Comparison of ENCODE assay signal across 31 cellular contexts in genomic region chr2:19806131-19806530, GRCh38.
"Had no signal": no experiment of that assay in that cellular context is flagged by ENCODE, and none has a peak within 500 bp of the region (broad histone marks: within the 10 kb centered on the region; RNA-seq: fewer than 3 reads in every experiment).

No MANE protein-coding gene starts in this region.

- H3K4me3 Mint-ChIP-seq: activated CD8-positive, alpha-beta T cell treated with anti-CD3 and anti-CD28 coated beads, Interleukin-2, amount 10 ng/mL, durations not matched to agents 7 days and 5 days; activated naive CD8-positive, alpha-beta T cell; brain; dendritic cell treated with granulocyte-macrophage colony-stimulating factor and Interleukin-4, amounts not matched to agents 40 ng/mL and 50 ng/mL, for 4 days; naive B cell; nephron progenitor cell; stimulated activated memory B cell treated with anti-CD40 and anti-IgM and Interleukin-4, amounts not matched to agents 10 μg/mL and 1 μg/mL and 100 μg/mL, for 72 hours; stimulated activated naive CD8-positive, alpha-beta T cell treated with anti-CD3 and anti-CD28 coated beads, Interleukin-15, amount 100 ng/mL, for 72 hours; T-helper 1 cell treated with Interleukin-12 subunit alpha and Interleukin-12 subunit beta and Interleukin-4 antibody, amounts not matched to agents 30 μg/mL and 1 μg/mL, for 36 hours had no signal

- ATAC-seq: activated CD8-positive, alpha-beta T cell treated with anti-CD3 and anti-CD28 coated beads, Interleukin-2, amount 10 ng/mL, durations not matched to agents 7 days and 5 days; pancreas; stimulated activated memory B cell treated with anti-CD40 and anti-IgM and Interleukin-4, amounts not matched to agents 10 μg/mL and 1 μg/mL and 100 μg/mL, for 72 hours had no signal

- H3K36me3 ChIP-seq: esophagus squamous epithelium, left ventricle myocardium inferior, pancreas, prostate gland, sigmoid colon, thyroid gland had no signal

- H3K4me3 ChIP-seq: esophagus squamous epithelium, left ventricle myocardium inferior, pancreas, prostate gland, sigmoid colon, thyroid gland had no signal

- H3K4me1 Mint-ChIP-seq: naive B cell; stimulated activated naive CD8-positive, alpha-beta T cell treated with anti-CD3 and anti-CD28 coated beads, Interleukin-15, amount 100 ng/mL, for 72 hours had no signal

- H3K27me3 Mint-ChIP-seq: stimulated activated naive CD8-positive, alpha-beta T cell treated with anti-CD3 and anti-CD28 coated beads, Interleukin-15, amount 100 ng/mL, for 72 hours had no signal

- H3K36me3 Mint-ChIP-seq: activated naive CD8-positive, alpha-beta T cell; brain; naive B cell; stimulated activated memory B cell treated with anti-CD40 and anti-IgM and Interleukin-4, amounts not matched to agents 10 μg/mL and 1 μg/mL and 100 μg/mL, for 72 hours had no signal

- H3K27ac Mint-ChIP-seq: activated CD8-positive, alpha-beta T cell treated with anti-CD3 and anti-CD28 coated beads, Interleukin-2, amount 10 ng/mL, durations not matched to agents 7 days and 5 days; activated naive CD8-positive, alpha-beta T cell; brain; dendritic cell treated with granulocyte-macrophage colony-stimulating factor and Interleukin-4, amounts not matched to agents 40 ng/mL and 50 ng/mL, for 4 days; naive B cell; nephron progenitor cell; stimulated activated memory B cell treated with anti-CD40 and anti-IgM and Interleukin-4, amounts not matched to agents 10 μg/mL and 1 μg/mL and 100 μg/mL, for 72 hours; T-helper 1 cell treated with Interleukin-12 subunit alpha and Interleukin-12 subunit beta and Interleukin-4 antibody, amounts not matched to agents 30 μg/mL and 1 μg/mL, for 36 hours had no signal

- H3K4me1 ChIP-seq: thyroid gland had no signal

- H3K9me3 ChIP-seq: esophagus squamous epithelium, left ventricle myocardium inferior, pancreas, prostate gland, sigmoid colon, SK-N-SH, thyroid gland had no signal

- H3K27me3 ChIP-seq: esophagus squamous epithelium, pancreas, sigmoid colon, thyroid gland had no signal

- H3K9me3 Mint-ChIP-seq: brain; dendritic cell treated with granulocyte-macrophage colony-stimulating factor and Interleukin-4, amounts not matched to agents 40 ng/mL and 50 ng/mL, for 4 days; nephron progenitor cell; stimulated activated naive CD8-positive, alpha-beta T cell treated with anti-CD3 and anti-CD28 coated beads, Interleukin-15, amount 100 ng/mL, for 72 hours; T-helper 1 cell treated with Interleukin-12 subunit alpha and Interleukin-12 subunit beta and Interleukin-4 antibody, amounts not matched to agents 30 μg/mL and 1 μg/mL, for 36 hours had no signal

- DNase-seq: activated CD4-positive, alpha-beta T cell treated with anti-CD3 and anti-CD28 coated beads for 1 hour; activated CD4-positive, alpha-beta T cell treated with anti-CD3 and anti-CD28 coated beads, Interleukin-2, amount 50 U/mL, for 1 hour; activated CD8-positive, alpha-beta T cell treated with anti-CD3 and anti-CD28 coated beads, Interleukin-2, amount 10 ng/mL, durations not matched to agents 7 days and 5 days; activated effector memory CD4-positive, alpha-beta T cell treated with Interleukin-2 at 50 U/mL for 16 hours; activated naive CD4-positive, alpha-beta T cell treated with Interleukin-2 at 50 U/mL for 16 hours; anterior cingulate cortex; caudate nucleus; effector CD4-positive, alpha-beta T cell; esophagus squamous epithelium; foreskin melanocyte; left ventricle myocardium inferior; naive B cell; nephron progenitor cell; pancreas; retina; sigmoid colon; SK-N-SH; small intestine; stimulated activated CD4-positive, alpha-beta T cell treated with anti-CD3 and anti-CD28 coated beads, Interleukin-4, amount 100 ng/mL, for 4 hours; stimulated activated CD8-positive, alpha-beta memory T cell treated with anti-CD3 and anti-CD28 coated beads, Interleukin-4, amount 100 ng/mL, for 48 hours; stimulated activated naive CD8-positive, alpha-beta T cell treated with anti-CD3 and anti-CD28 coated beads, Interleukin-15, amount 100 ng/mL, for 72 hours; substantia nigra; SW 1271; T-helper 9 cell; thyroid gland had no signal

- H3K27ac ChIP-seq: esophagus squamous epithelium, left ventricle myocardium inferior, pancreas, prostate gland, sigmoid colon, thyroid gland had no signal
